In the genomic region with DNA sequence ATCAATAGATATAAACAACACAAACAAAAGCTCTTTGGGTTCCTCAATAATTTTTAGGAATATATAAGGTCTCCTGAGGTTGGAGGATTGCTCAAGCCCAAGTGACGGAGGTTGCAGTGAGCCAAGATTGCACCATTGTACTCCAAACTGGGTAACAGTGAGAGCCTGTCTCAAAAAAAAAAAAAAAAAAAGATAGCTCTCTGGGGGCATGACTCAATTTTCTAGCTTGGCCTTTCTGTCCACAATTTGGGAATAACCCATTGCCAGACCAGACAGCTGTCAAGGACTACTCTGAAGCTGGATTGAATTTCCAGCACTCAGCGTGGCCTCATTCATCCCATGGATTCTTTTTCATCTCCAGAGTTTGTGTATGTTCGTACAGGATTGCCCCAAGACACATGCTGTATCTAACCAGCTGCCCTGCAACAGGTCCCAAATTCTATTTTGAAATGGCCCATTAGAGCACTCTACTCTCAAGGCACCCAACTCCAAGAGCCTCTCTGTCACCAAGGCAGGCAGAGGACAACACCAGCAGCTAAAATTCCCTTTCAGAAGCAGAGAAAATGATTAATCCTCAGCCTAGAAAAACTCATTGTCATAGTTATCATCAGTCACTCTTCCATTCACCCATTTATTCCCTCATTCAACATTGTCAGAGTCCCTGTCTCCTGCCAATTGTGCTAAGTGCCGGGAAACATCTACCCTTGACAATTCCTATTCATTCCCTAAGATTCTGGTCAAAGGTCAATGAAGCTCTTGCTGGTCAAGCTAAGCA, we compare ENCODE assay signal across 6 cellular contexts. TPM values are rescaled to one million over a fixed set of nuclear protein-coding genes. Genes with fewer than 3 reads are reported as not detected.
DNase-seq lines count a peak whose midpoint lies in the region; ATAC-seq and TF ChIP-seq lines count a peak whose summit lies in the region.

No MANE protein-coding gene starts in this region.

- DNase-seq in NOMO-1 treated with dmso at 0.1 percent for 144 hours (lab: John Stamatoyannopoulos, UW; ENCODE audit: unreplicated experiment) (peak; percentile 45), fibroblast of lung (ENCODE audit: low read depth in 2 of 2) (peak; percentile 80 to 94), substantia nigra (lab: John Stamatoyannopoulos, UW) (peak in 1 of 49 donors; percentile 31), NCI-H1417 (lab: John Stamatoyannopoulos, UW) (no peak)

- peak overlapping the region; percentile 76 for H3K27ac ChIP-seq in fibroblast of lung (ENCODE audit: insufficient read depth, low read length)
- H3K27ac ChIP-seq in substantia nigra (ENCODE audit: low read depth, low read length, poor library complexity, severe bottlenecking): peak overlapping the region; percentile 11

- peaks cover 27% of the 10 kb centered on the region for H3K4me1 ChIP-seq in fibroblast of lung (ENCODE audit: control insufficient read depth, extremely low read depth, insufficient read depth, low read length)

- peaks cover 66% of the 10 kb centered on the region for H3K79me2 ChIP-seq in fibroblast of lung (ENCODE audit: control insufficient read depth, insufficient read depth, low read length)

- H3K36me3 ChIP-seq in fibroblast of lung (ENCODE audit: control insufficient read depth, insufficient read depth, low read length): peaks cover 7% of the 10 kb centered on the region

- H3K4me2 ChIP-seq in fibroblast of lung (ENCODE audit: extremely low read depth, insufficient read depth, low read length): peak overlapping the region; percentile 44

- no peak overlapping the region for H2AFZ ChIP-seq in fibroblast of lung (ENCODE audit: low read length)

- H4K20me1 ChIP-seq in fibroblast of lung (ENCODE audit: control insufficient read depth, extremely low read depth, insufficient read depth, low read length): no peaks in the 10 kb centered on the region

- no peaks in the 10 kb centered on the region for H3K27me3 ChIP-seq in fibroblast of lung (ENCODE audit: control insufficient read depth, insufficient read depth, low read length)

- H3K4me3 ChIP-seq in fibroblast of lung (replicated peaks in 1 of 4; ENCODE audit: control extremely low read depth in 1 of 4, insufficient read depth in 1 of 4, low read depth in 3 of 4, low read length in 4 of 4): peak overlapping the region in 1 of 4 experiments; percentile 2

- no peak for ATAC-seq in HG03520 (IDR thresholded peaks at IDR 0.05; ENCODE audit: unreplicated experiment)
- no peak for ATAC-seq in GM19397 (IDR thresholded peaks at IDR 0.05; ENCODE audit: unreplicated experiment)

- no peaks in the 10 kb centered on the region for H3K9me3 ChIP-seq in fibroblast of lung (ENCODE audit: control insufficient read depth, insufficient read depth, low read depth, low read length)

- H3K9ac ChIP-seq in fibroblast of lung (ENCODE audit: insufficient read depth, low read length): no peak overlapping the region

- TF ChIP-seq CTCF in fibroblast of lung (conservative IDR thresholded peaks at IDR 0.05 in 1 of 2, IDR thresholded peaks at IDR 0.05 in 1 of 2; ENCODE audit: low read depth in 1 of 2, low read length in 2 of 2): no peak

RNA-seq across cellular contexts. Expression of gene FAM193B, which starts 8.7 kb away (rescaled TPM):
- total RNA-seq in fibroblast of lung: 17.5 and 28.4 TPM in 2 replicates
- 15.9 and 27.9 TPM in 2 replicates for polyA plus RNA-seq in fibroblast of lung
- polyA plus RNA-seq in fibroblast of lung (2012): 16.0 and 31.0 TPM in 2 replicates
- 29.0 and 78.7 TPM in 2 replicates for polyA minus RNA-seq in fibroblast of lung (ENCODE audit: low replicate concordance)

RNA-seq across cellular contexts. Expression of gene DDX41, which starts 28.9 kb away (rescaled TPM):
- total RNA-seq in fibroblast of lung: 76.5 and 79.1 TPM in 2 replicates
- 66.8 and 71.5 TPM in 2 replicates for polyA plus RNA-seq in fibroblast of lung
- 120 and 261 TPM in 2 replicates for polyA plus RNA-seq in fibroblast of lung (2012)
- polyA minus RNA-seq in fibroblast of lung (ENCODE audit: low replicate concordance): 77.3 and 114 TPM in 2 replicates

RNA-seq across cellular contexts. Expression of gene DOK3, which starts 36.0 kb away (rescaled TPM):
- total RNA-seq in fibroblast of lung: 0.99 and 2.1 TPM in 2 replicates
- polyA plus RNA-seq in fibroblast of lung: 0.58 and 1.5 TPM in 2 replicates
- polyA plus RNA-seq in fibroblast of lung (2012): 0.54 and 2.2 TPM in 2 replicates
- polyA minus RNA-seq in fibroblast of lung (ENCODE audit: low replicate concordance): 0.19 and 6.0 TPM in 2 replicates

RNA-seq across cellular contexts. Expression of gene TMED9, which starts 46.3 kb away (rescaled TPM):
- 94.8 and 139 TPM in 2 replicates for total RNA-seq in fibroblast of lung
- polyA plus RNA-seq in fibroblast of lung: 259 and 355 TPM in 2 replicates
- polyA plus RNA-seq in fibroblast of lung (2012): 345 and 434 TPM in 2 replicates
- 259 and 273 TPM in 2 replicates for polyA minus RNA-seq in fibroblast of lung (ENCODE audit: low replicate concordance)

RNA-seq across cellular contexts. Expression of gene PDLIM7, which starts 48.3 kb away (rescaled TPM):
- 55.2 and 65.2 TPM in 2 replicates for total RNA-seq in fibroblast of lung
- 117 and 245 TPM in 2 replicates for polyA plus RNA-seq in fibroblast of lung
- polyA plus RNA-seq in fibroblast of lung (2012): 250 and 446 TPM in 2 replicates
- 267 and 376 TPM in 2 replicates for polyA minus RNA-seq in fibroblast of lung (ENCODE audit: low replicate concordance)

Comparison
In these comparisons a context has a peak if more than half of its experiments do, and no peak if none do; other contexts are left out.
1. DNase-seq: peak in NOMO-1 treated with dmso at 0.1 percent for 144 hours (single experiment) and fibroblast of lung (2 of 2); none in NCI-H1417 (0 of 3).